Comparison of ENCODE assay signal across 8 cellular contexts in genomic region chr10:72694476-72695369, GRCh38. TPM values are rescaled to one million over a fixed set of nuclear protein-coding genes. Genes with fewer than 3 reads are reported as not detected.
DNase-seq lines count a peak whose midpoint lies in the region; ATAC-seq, FAIRE-seq and TF ChIP-seq lines count a peak whose summit lies in the region.

No MANE protein-coding gene starts in this region.

- CTCF ChIA-PET in AG04450 (lab: Charles Lee) (interaction anchor here (0.8 to 2.7 kb wide), 7 partner anchors 14 to 141 kb away, joined by 3 to 20 read pairs (median 4); no protein-coding TSS in a partner anchor), RWPE1 (lab: Yijun Ruan, JAX) (interaction anchor here (0.7 to 2.2 kb wide), 3 partner anchors 138 to 350 kb away, joined by 3 to 11 read pairs (median 5); no protein-coding TSS in a partner anchor)

- peak; percentile 60 for TF ChIP-seq CTCF in AG04450 (IDR thresholded peaks at IDR 0.05; ENCODE audit: low read depth, low read length)
- peak; percentile 32; the same call in 2 of the 3 replicates for TF ChIP-seq CTCF in GM12872 (IDR thresholded peaks at IDR 0.05; ENCODE audit: insufficient read depth, low read depth, low read length)
- peak; percentile 59 for TF ChIP-seq CTCF in RWPE1 (conservative IDR thresholded peaks at IDR 0.05; ENCODE audit: low read depth)
- TF ChIP-seq CTCF in thoracic aorta (IDR thresholded peaks at IDR 0.05) = peak; percentile 31

- no peak overlapping the region for H3K27ac ChIP-seq in AG04450 (ENCODE audit: low read depth, low read length)
- no peak overlapping the region for H3K27ac ChIP-seq in RWPE1
- peak overlapping the region; percentile 1 to 64 for H3K27ac ChIP-seq in thoracic aorta

- no peak overlapping the region for H3K4me3 ChIP-seq in AG04450 (ENCODE audit: low read depth, low read length)
- peak overlapping the region; percentile 92 for H3K4me3 ChIP-seq in thoracic aorta

- H3K36me3 ChIP-seq in thoracic aorta = no peaks in the 10 kb centered on the region

- peaks cover 18 to 35% of the 10 kb centered on the region in 2 donors for H3K4me1 ChIP-seq in thoracic aorta (ENCODE audit: control insufficient read depth in 1 of 2, low read depth in 2 of 2)

- H3K9me3 ChIP-seq in AG04450 (ENCODE audit: control insufficient read depth, insufficient read depth, low read length) (no peaks in the 10 kb centered on the region; the same call in 1 of the 2 replicates), thoracic aorta (no peaks in the 10 kb centered on the region)

- H3K27me3 ChIP-seq in AG04450 (ENCODE audit: control insufficient read depth, insufficient read depth, low read length) = no peaks in the 10 kb centered on the region
- no peaks in the 10 kb centered on the region for H3K27me3 ChIP-seq in thoracic aorta (replicated peaks; ENCODE audit: insufficient read depth)

- POLR2A ChIA-PET in AG04450 (lab: Yijun Ruan, JAX) (interaction anchor here (0.5 kb wide), 1 partner anchor 15 kb away, joined by 15 read pairs; no protein-coding TSS in a partner anchor), RWPE1 (lab: Yijun Ruan, JAX; ENCODE audit: low non-redundant PET) (no interaction called here)

- no peak for FAIRE-seq in HTR-8/SVneo (lab: Jason Lieb, UNC)

- ATAC-seq in thoracic aorta (ENCODE audit: insufficient number of reproducible peaks, low FRiP score, low read depth) (no peak), esophagus mucosa (no peak)

- DNase-seq in AG04450 (ENCODE audit: low read depth, low spot score) = no peak
- peak; percentile 38 for DNase-seq in RWPE1 (ENCODE audit: low spot score)
- DNase-seq in fibroblast of the conjunctiva (ENCODE audit: low read depth) = peak; percentile 58
- DNase-seq in thoracic aorta (ENCODE audit: low spot score) = no peak
- no peak for DNase-seq in HTR-8/SVneo (ENCODE audit: insufficient read length, low spot score)
- DNase-seq in stimulated activated CD8-positive, alpha-beta memory T cell treated with anti-CD3 and anti-CD28 coated beads, Interleukin-4, amount 100 ng/mL, for 48 hours = no peak

RNA-seq across cellular contexts. Expression of gene MCU, which starts 2.8 kb away (rescaled TPM):
- 91.6 and 104 TPM in 2 replicates for polyA plus RNA-seq in AG04450 (2011; rRNA removed)
- polyA minus RNA-seq in AG04450 (2011; rRNA and poly(A)+ RNA removed) = 43.0 and 72.5 TPM in 2 replicates
- total RNA-seq in thoracic aorta (10 to 100 TPM; 15.0 to 24.6 TPM), esophagus mucosa (23.0 TPM)

Comparison
In these comparisons a context has a peak if more than half of its experiments do, and no peak if none do; other contexts are left out.
1. DNase-seq: peak in RWPE1 (single experiment) and fibroblast of the conjunctiva (single experiment); none in AG04450 (single experiment), thoracic aorta (single experiment), HTR-8/SVneo (single experiment) and stimulated activated CD8-positive, alpha-beta memory T cell treated with anti-CD3 and anti-CD28 coated beads, Interleukin-4, amount 100 ng/mL, for 48 hours (single experiment).
2. H3K27ac ChIP-seq: peak in thoracic aorta (2 of 2); none in AG04450 (single experiment) and RWPE1 (single experiment).
3. Peak in every context shown above with its lines, with median percentiles within 50 percentile points of each other: CTCF ChIP-seq.